In genomic region chr1:202198360-202198711, GRCh38 we compare ENCODE assay signal across 18 cellular contexts. TPM values are rescaled to one million over a fixed set of nuclear protein-coding genes. Genes with fewer than 3 reads are reported as not detected.
"Had no signal": no experiment of that assay in that cellular context is flagged by ENCODE, and none has a peak within 500 bp of the region (broad histone marks: within the 10 kb centered on the region; RNA-seq: fewer than 3 reads in every experiment).

No MANE protein-coding gene starts in this region.

- H3K27ac Mint-ChIP-seq: activated CD4-positive, alpha-beta T cell treated with anti-CD3 and anti-CD28 coated beads, Interleukin-2, amount 10 ng/mL, durations not matched to agents 7 days and 5 days; T-helper 1 cell treated with Interleukin-12 subunit alpha and Interleukin-12 subunit beta and Interleukin-4 antibody, amounts not matched to agents 30 μg/mL and 1 μg/mL, for 36 hours had no signal

- DNase-seq: activated CD4-positive, alpha-beta T cell treated with anti-CD3 and anti-CD28 coated beads, Interleukin-2, amount 10 ng/mL, durations not matched to agents 7 days and 5 days; activated CD8-positive, alpha-beta memory T cell treated with anti-CD3 and anti-CD28 coated beads for 24 hours; activated CD8-positive, alpha-beta memory T cell treated with anti-CD3 and anti-CD28 coated beads, Interleukin-2, amount 50 U/mL, for 48 hours; activated gamma-delta T cell; aorta; cerebellar nuclear complex; effector CD4-positive, alpha-beta T cell; heart right ventricle; kidney glomerular epithelial cell; left ventricle myocardium inferior; mammary epithelial cell; midbrain; right cardiac atrium; testis had no signal

- H3K4me3 ChIP-seq: esophagus muscularis mucosa, heart right ventricle, left ventricle myocardium inferior, prostate gland, testis had no signal

- H3K27me3 ChIP-seq: testis had no signal

- H3K36me3 ChIP-seq: esophagus muscularis mucosa, heart right ventricle, left ventricle myocardium inferior, prostate gland had no signal

- ATAC-seq: heart right ventricle, right cardiac atrium had no signal

- H3K27ac ChIP-seq: esophagus muscularis mucosa, prostate gland, testis had no signal

- H3K9me3 ChIP-seq: esophagus muscularis mucosa, heart right ventricle, left ventricle myocardium inferior, prostate gland, testis had no signal

- H3K9me3 Mint-ChIP-seq: activated CD4-positive, alpha-beta T cell treated with anti-CD3 and anti-CD28 coated beads, Interleukin-2, amount 10 ng/mL, durations not matched to agents 7 days and 5 days; T-helper 1 cell treated with Interleukin-12 subunit alpha and Interleukin-12 subunit beta and Interleukin-4 antibody, amounts not matched to agents 30 μg/mL and 1 μg/mL, for 36 hours had no signal

- H3K4me3 Mint-ChIP-seq: activated CD4-positive, alpha-beta T cell treated with anti-CD3 and anti-CD28 coated beads, Interleukin-2, amount 10 ng/mL, durations not matched to agents 7 days and 5 days; T-helper 1 cell treated with Interleukin-12 subunit alpha and Interleukin-12 subunit beta and Interleukin-4 antibody, amounts not matched to agents 30 μg/mL and 1 μg/mL, for 36 hours had no signal

RNA-seq across cellular contexts. Expression of gene LGR6, which starts 4.7 kb away (rescaled TPM):
- total RNA-seq: activated CD4-positive, alpha-beta T cell treated with anti-CD3 and anti-CD28 coated beads, Interleukin-2, amount 10 ng/mL, durations not matched to agents 7 days and 5 days had no signal

RNA-seq across cellular contexts. Expression of gene PTPN7, which starts 37.9 kb away (rescaled TPM):
- total RNA-seq: mammary epithelial cell, osteocyte had no signal
